Comparison of ENCODE assay signal across 1 cellular context in genomic region chr11:108847288-108847687, GRCh38.
TF ChIP-seq lines count a peak whose summit lies in the region.

No MANE protein-coding gene starts in this region.

TF ChIP-seq in SK-N-SH, 30 proteins besides CTCF, POLR2A, EP300 and RAD21 (continued from another document):
- no peak for TF ChIP-seq FOSL2 (IDR thresholded peaks at IDR 0.05; ENCODE audit: borderline replicate concordance, low read depth)
- no peak for TF ChIP-seq FOXM1 (IDR thresholded peaks at IDR 0.05; ENCODE audit: low read depth)
- TF ChIP-seq, protein P1, sequence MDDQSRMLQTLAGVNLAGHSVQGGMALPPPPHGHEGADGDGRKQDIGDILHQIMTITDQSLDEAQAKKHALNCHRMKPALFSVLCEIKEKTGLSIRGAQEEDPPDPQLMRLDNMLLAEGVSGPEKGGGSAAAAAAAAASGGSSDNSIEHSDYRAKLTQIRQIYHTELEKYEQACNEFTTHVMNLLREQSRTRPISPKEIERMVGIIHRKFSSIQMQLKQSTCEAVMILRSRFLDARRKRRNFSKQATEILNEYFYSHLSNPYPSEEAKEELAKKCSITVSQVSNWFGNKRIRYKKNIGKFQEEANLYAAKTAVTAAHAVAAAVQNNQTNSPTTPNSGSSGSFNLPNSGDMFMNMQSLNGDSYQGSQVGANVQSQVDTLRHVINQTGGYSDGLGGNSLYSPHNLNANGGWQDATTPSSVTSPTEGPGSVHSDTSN (IDR thresholded peaks at IDR 0.05) = 0 out of 2 replicates have a peak, but pooled peaks have one; percentile 28
- no peak for TF ChIP-seq EZH2phosphoT487 (IDR thresholded peaks at IDR 0.05; ENCODE audit: borderline replicate concordance, low read depth)
- TF ChIP-seq RCOR1 (IDR thresholded peaks at IDR 0.05; ENCODE audit: low read length) = peak; percentile 99
- TF ChIP-seq, protein P2, sequence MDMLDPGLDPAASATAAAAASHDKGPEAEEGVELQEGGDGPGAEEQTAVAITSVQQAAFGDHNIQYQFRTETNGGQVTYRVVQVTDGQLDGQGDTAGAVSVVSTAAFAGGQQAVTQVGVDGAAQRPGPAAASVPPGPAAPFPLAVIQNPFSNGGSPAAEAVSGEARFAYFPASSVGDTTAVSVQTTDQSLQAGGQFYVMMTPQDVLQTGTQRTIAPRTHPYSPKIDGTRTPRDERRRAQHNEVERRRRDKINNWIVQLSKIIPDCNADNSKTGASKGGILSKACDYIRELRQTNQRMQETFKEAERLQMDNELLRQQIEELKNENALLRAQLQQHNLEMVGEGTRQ (IDR thresholded peaks at IDR 0.05; ENCODE audit: borderline replicate concordance, low read depth, low read length) = no peak
- no peak for TF ChIP-seq RFX5 (IDR thresholded peaks at IDR 0.05; ENCODE audit: low read length)
- no peak for TF ChIP-seq RXRA (IDR thresholded peaks at IDR 0.05; ENCODE audit: borderline replicate concordance, low read depth)
- TF ChIP-seq TCF12 (IDR thresholded peaks at IDR 0.05) = peak; percentile 82
- peak; percentile 59; the same call in 1 of the 2 replicates for TF ChIP-seq TEAD4 (IDR thresholded peaks at IDR 0.05; ENCODE audit: borderline replicate concordance, insufficient read depth)
- TF ChIP-seq GATA2 (CRISPR knock-in tag; IDR thresholded peaks at IDR 0.05) = peak; percentile 99
- peak; percentile 65 for TF ChIP-seq CHD2 (IDR thresholded peaks at IDR 0.05; ENCODE audit: low read length, partially characterized antibody)
- no peak for TF ChIP-seq NRF1 (IDR thresholded peaks at IDR 0.05; ENCODE audit: low read depth, low read length)
- TF ChIP-seq JUND (IDR thresholded peaks at IDR 0.05) = peak; percentile 43
- no peak for TF ChIP-seq MEF2A (IDR thresholded peaks at IDR 0.05; ENCODE audit: borderline replicate concordance, low read depth)
- TF ChIP-seq TAF1 (IDR thresholded peaks at IDR 0.05; ENCODE audit: borderline replicate concordance, low read depth, low read length) = no peak
- peak; percentile 77 for TF ChIP-seq POLR2AphosphoS5 (IDR thresholded peaks at IDR 0.05; ENCODE audit: low read depth, low read length)
- TF ChIP-seq SIN3A (IDR thresholded peaks at IDR 0.05; ENCODE audit: borderline replicate concordance, low read depth, low read length) = no peak
- no peak for TF ChIP-seq REST (IDR thresholded peaks at IDR 0.05; ENCODE audit: low read depth, low read length)
- TF ChIP-seq, protein P3, sequence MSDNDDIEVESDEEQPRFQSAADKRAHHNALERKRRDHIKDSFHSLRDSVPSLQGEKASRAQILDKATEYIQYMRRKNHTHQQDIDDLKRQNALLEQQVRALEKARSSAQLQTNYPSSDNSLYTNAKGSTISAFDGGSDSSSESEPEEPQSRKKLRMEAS (IDR thresholded peaks at IDR 0.05; ENCODE audit: low read depth) = no peak
- TF ChIP-seq IRF3 (IDR thresholded peaks at IDR 0.05; ENCODE audit: low read depth, low read length) = no peak
- peak; percentile 70; the same call in 1 of the 2 replicates for TF ChIP-seq FOXJ3 (CRISPR knock-in tag; IDR thresholded peaks at IDR 0.05)
- no peak for TF ChIP-seq USF1 (IDR thresholded peaks at IDR 0.05; ENCODE audit: borderline replicate concordance, low read depth)
- no peak; the same call in 1 of the 2 replicates for TF ChIP-seq MXI1 (IDR thresholded peaks at IDR 0.05; ENCODE audit: low read depth, low read length)
- no peak for TF ChIP-seq YY1 (IDR thresholded peaks at IDR 0.05; ENCODE audit: low read depth)
- TF ChIP-seq ELF1 (IDR thresholded peaks at IDR 0.05) = no peak
- no peak for TF ChIP-seq GABPA (IDR thresholded peaks at IDR 0.05; ENCODE audit: low read depth)
- TF ChIP-seq SMC3 (IDR thresholded peaks at IDR 0.05; ENCODE audit: low read depth, low read length) = no peak
- no peak for TF ChIP-seq NFIC (IDR thresholded peaks at IDR 0.05; ENCODE audit: borderline replicate concordance)
